Comparison of ENCODE assay signal across 8 cellular contexts in genomic region chr20:35284267-35284991, GRCh38. TPM values are rescaled to one million over a fixed set of nuclear protein-coding genes. Genes with fewer than 3 reads are reported as not detected.
A peak's percentile ranks its signal among the peaks of the same experiment; 100 is the strongest.
DNase-seq lines count a peak whose midpoint lies in the region; ATAC-seq and TF ChIP-seq lines count a peak whose summit lies in the region.

TSS of gene EIF6 (minus strand) at chr20:35284772. CDS start at chr20:35284487, 285 bp downstream.

- WGBS in stomach, 5 donors = 0 to 2% (median 1%) methylated on average over 31 to 61 of the region's 61 CpGs

- no peak for TF ChIP-seq POLR2A in stomach (IDR thresholded peaks at IDR 0.05)

- H3K9me2 ChIP-seq in neural cell (ENCODE audit: insufficient read depth, low read length) = no peaks in the 10 kb centered on the region

- H3K27ac ChIP-seq in neural cell (ENCODE audit: low read length) = peak within 1 kb of the TSS; percentile 68
- H3K27ac ChIP-seq in stomach = peak within 1 kb of the TSS; percentile 80 to 91 (median 88)

- TF ChIP-seq EP300 in neural cell (conservative IDR thresholded peaks at IDR 0.05; ENCODE audit: poor library complexity, severe bottlenecking) (no peak), stomach (IDR thresholded peaks at IDR 0.05) (no peak)

- peak; percentile 97 for DNase-seq in DMS 273 (lab: John Stamatoyannopoulos, UW; ENCODE audit: unreplicated experiment)
- DNase-seq in LNCaP clone FGC (ENCODE audit: low read depth) = peak; percentile 74
- peak; percentile 74 for DNase-seq in SHP77 treated with DMSO at 0.1 percent for 48 hours (lab: John Stamatoyannopoulos, UW)
- peak; percentile 38 for DNase-seq in activated gamma-delta T cell (lab: John Stamatoyannopoulos, UW)
- DNase-seq in foreskin fibroblast = peak; percentile 88 to 96
- DNase-seq in stomach = peak; percentile 82

- intact Hi-C loops in stomach (cut with DNase I; ENCODE audit: low total_unique reads) = no loop called here

- H3K4me2 ChIP-seq in neural cell (ENCODE audit: low read length) = peak within 1 kb of the TSS; percentile 71

- TF ChIP-seq RAD21 in neural cell (conservative IDR thresholded peaks at IDR 0.05) = no peak

- H3K4me1 ChIP-seq in stomach = peaks cover 11 to 46% (median 43%) of the 10 kb centered on the region in 4 donors

- peaks cover 16% of the 10 kb centered on the region for H3K79me2 ChIP-seq in neural cell (replicated peaks; ENCODE audit: insufficient read depth, low read length)

- TF ChIP-seq CTCF in LNCaP clone FGC (IDR thresholded peaks at IDR 0.05; ENCODE audit: control insufficient read depth, extremely low read depth, insufficient read depth) = no peak
- no peak for TF ChIP-seq CTCF in foreskin fibroblast (IDR thresholded peaks at IDR 0.05; ENCODE audit: low read depth, low read length)
- TF ChIP-seq CTCF in neural cell (IDR thresholded peaks at IDR 0.05; ENCODE audit: poor library complexity, severe bottlenecking) = no peak
- no peak for TF ChIP-seq CTCF in stomach (IDR thresholded peaks at IDR 0.05)

- no peaks in the 10 kb centered on the region for H3K27me3 ChIP-seq in neural cell (ENCODE audit: insufficient read depth, low read depth, low read length)
- no peaks in the 10 kb centered on the region for H3K27me3 ChIP-seq in stomach

- H3K9me3 ChIP-seq in neural cell (ENCODE audit: low read length) (no peaks in the 10 kb centered on the region), stomach (no peaks in the 10 kb centered on the region)

- ATAC-seq in GM21576 (IDR thresholded peaks at IDR 0.05; ENCODE audit: unreplicated experiment) = peak; percentile 66

- no peaks in the 10 kb centered on the region for H4K20me1 ChIP-seq in neural cell (ENCODE audit: insufficient read depth)

- H3K9ac ChIP-seq in neural cell (ENCODE audit: low read length) = peak within 1 kb of the TSS; percentile 82

- H2AFZ ChIP-seq in neural cell (ENCODE audit: low read depth, low read length) = peak within 1 kb of the TSS; percentile 69

- H3K36me3 ChIP-seq in neural cell (ENCODE audit: insufficient read depth, low read length) (no peaks in the 10 kb centered on the region), stomach (peaks cover 17 to 36% (median 29%) of the 10 kb centered on the region in 4 donors)

- no peaks in the 10 kb centered on the region for H3F3A ChIP-seq in neural cell (ENCODE audit: insufficient read depth, low read length, poor library complexity, severe bottlenecking)

- H3K4me3 ChIP-seq in LNCaP clone FGC (ENCODE audit: low read depth, low read length) (peak within 1 kb of the TSS; percentile 77), foreskin fibroblast (ENCODE audit: low read depth in 1 of 2, low read length in 2 of 2) (peak within 1 kb of the TSS; percentile 74 to 93), neural cell (ENCODE audit: low read length) (peak within 1 kb of the TSS; percentile 97), stomach (peak within 1 kb of the TSS; percentile 62 to 96 (median 90))

TF ChIP-seq in neural cell, 6 proteins besides CTCF, POLR2A, EP300 and RAD21:
- TF ChIP-seq MXI1 (conservative IDR thresholded peaks at IDR 0.05; ENCODE audit: poor library complexity, severe bottlenecking) = peak; percentile 85
- no peak for TF ChIP-seq TAF1 (IDR thresholded peaks at IDR 0.05; ENCODE audit: low read depth)
- TF ChIP-seq SMC3 (conservative IDR thresholded peaks at IDR 0.05; ENCODE audit: poor library complexity) = no peak
- peak; percentile 59 for TF ChIP-seq POLR2AphosphoS5 (IDR thresholded peaks at IDR 0.05)
- no peak for TF ChIP-seq REST (IDR thresholded peaks at IDR 0.05; ENCODE audit: borderline replicate concordance)
- TF ChIP-seq EZH2 (IDR thresholded peaks at IDR 0.05; ENCODE audit: borderline replicate concordance, insufficient read depth, low read length, poor library complexity, severe bottlenecking) = no peak
TF ChIP-seq in neural cell: peak in this region for 2.

RNA-seq across cellular contexts. Expression of gene EIF6, which starts in this region (rescaled TPM):
- 143 and 154 TPM in 2 replicates for polyA plus RNA-seq in neural cell
- polyA minus RNA-seq in neural cell = 66.2 and 73.3 TPM in 2 replicates
- 10 to 100 TPM; 16.3 to 99.5 (median 88.9) TPM for total RNA-seq in stomach
- 100 to 1,000 TPM; 123 to 163 (median 163) TPM for polyA plus RNA-seq in stomach

Comparison
In these comparisons a context has a peak if more than half of its experiments do, and no peak if none do; other contexts are left out.
1. Peak in every context shown above with its lines: DNase-seq, ATAC-seq, H3K4me3 ChIP-seq and H3K27ac ChIP-seq.
2. DNase-seq: peak in every context shown above with its lines; median percentile 97 in DMS 273; 92 in foreskin fibroblast; 82 in stomach; 74 in LNCaP clone FGC; 74 in SHP77 treated with DMSO at 0.1 percent for 48 hours; 38 in activated gamma-delta T cell.